Comparison of ENCODE assay signal across 8 cellular contexts in the genomic region with DNA sequence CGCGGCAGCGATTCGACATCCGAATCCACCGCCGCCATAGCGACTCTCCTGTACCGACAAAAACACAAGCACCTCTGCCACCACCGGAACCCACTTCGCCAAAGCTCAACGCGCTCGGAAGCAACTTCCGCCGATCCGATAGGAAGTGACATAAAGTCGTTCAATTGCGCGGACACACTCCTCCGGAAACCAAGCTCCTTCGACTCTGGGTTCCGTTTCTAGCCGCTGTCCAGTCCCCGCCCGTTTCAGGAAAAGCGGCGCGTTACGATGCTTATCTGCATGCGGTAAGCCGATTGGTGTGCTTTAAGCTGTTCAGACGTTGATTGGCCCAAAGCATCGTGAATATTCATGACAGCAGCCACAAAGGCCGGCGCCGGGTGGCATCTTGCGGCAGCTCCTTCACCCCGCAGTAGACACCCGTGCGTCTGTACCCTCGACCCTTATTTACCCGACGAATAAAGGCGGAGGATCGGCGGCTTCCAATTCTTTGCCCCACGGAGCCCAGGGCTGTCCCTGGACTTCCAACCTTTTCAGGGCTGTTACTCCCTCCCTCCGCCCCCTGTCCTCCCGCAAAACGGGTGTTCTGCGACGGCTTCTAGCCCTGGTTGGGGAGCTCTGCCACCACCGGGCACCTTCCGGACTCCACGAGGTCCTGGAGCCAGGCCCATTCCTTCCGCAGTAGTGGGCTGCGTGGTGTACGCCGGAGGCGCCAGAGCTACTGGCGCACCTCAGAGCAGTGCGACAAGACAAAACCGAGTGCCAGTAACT. TPM values are rescaled to one million over a fixed set of nuclear protein-coding genes. Genes with fewer than 3 reads are reported as not detected.
DNase-seq lines count a peak whose midpoint lies in the region; ATAC-seq, FAIRE-seq and TF ChIP-seq lines count a peak whose summit lies in the region.

A gene with protein sequence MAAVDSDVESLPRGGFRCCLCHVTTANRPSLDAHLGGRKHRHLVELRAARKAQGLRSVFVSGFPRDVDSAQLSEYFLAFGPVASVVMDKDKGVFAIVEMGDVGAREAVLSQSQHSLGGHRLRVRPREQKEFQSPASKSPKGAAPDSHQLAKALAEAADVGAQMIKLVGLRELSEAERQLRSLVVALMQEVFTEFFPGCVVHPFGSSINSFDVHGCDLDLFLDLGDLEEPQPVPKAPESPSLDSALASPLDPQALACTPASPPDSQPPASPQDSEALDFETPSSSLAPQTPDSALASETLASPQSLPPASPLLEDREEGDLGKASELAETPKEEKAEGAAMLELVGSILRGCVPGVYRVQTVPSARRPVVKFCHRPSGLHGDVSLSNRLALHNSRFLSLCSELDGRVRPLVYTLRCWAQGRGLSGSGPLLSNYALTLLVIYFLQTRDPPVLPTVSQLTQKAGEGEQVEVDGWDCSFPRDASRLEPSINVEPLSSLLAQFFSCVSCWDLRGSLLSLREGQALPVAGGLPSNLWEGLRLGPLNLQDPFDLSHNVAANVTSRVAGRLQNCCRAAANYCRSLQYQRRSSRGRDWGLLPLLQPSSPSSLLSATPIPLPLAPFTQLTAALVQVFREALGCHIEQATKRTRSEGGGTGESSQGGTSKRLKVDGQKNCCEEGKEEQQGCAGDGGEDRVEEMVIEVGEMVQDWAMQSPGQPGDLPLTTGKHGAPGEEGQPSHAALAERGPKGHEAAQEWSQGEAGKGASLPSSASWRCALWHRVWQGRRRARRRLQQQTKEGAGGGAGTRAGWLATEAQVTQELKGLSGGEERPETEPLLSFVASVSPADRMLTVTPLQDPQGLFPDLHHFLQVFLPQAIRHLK (minus strand): TSS at position 76 of the 768 bp plus-strand sequence. CDS start 38 bp downstream, at position 38.

- peak; percentile 49 for FAIRE-seq in pancreas (lab: Jason Lieb, UNC)

- intact Hi-C loops in Right ventricle myocardium superior (cut with DNase I): no loop called here
- intact Hi-C loops in pancreas (cut with DNase I): no loop called here

- H3K36me3 ChIP-seq in pancreas (peaks cover 0 to 48% (median 20%) of the 10 kb centered on the region in 3 donors), tibial nerve (peaks cover 8 to 56% (median 14%) of the 10 kb centered on the region in 3 donors)

- WGBS in pancreas, 2 donors: 0% methylated on average over 64 of the region's 64 CpGs
- WGBS in tibial nerve, 2 donors: 0 to 1% methylated on average over 56 to 57 of the region's 64 CpGs

- peak; percentile 99 for DNase-seq in GM12864 (ENCODE audit: low read depth)
- peak; percentile 99 to 100 (median 99) for DNase-seq in NCI-H1417 (lab: John Stamatoyannopoulos, UW)
- peak; percentile 96 to 99 for DNase-seq in SW 1271 (lab: John Stamatoyannopoulos, UW)
- DNase-seq in activated naive CD8-positive, alpha-beta T cell treated with anti-CD3 and anti-CD28 coated beads, Interleukin-2, amount 50 U/mL, for 16 hours (ENCODE audit: low read depth, low spot score): peak; percentile 87
- peak; percentile 97 for DNase-seq in Right ventricle myocardium superior
- DNase-seq in pancreas: peak; percentile 90 to 97 (median 96)
- peak; percentile 93 to 96 for DNase-seq in tibial nerve (ENCODE audit: low spot score in 2 of 2)

- peak; percentile 66 to 96 for TF ChIP-seq POLR2A in tibial nerve (IDR thresholded peaks at IDR 0.05)

- TF ChIP-seq CTCF in GM12864 (IDR thresholded peaks at IDR 0.05; ENCODE audit: low read depth, low read length, missing control alignments) (no peak), pancreas (IDR thresholded peaks at IDR 0.05) (no peak), tibial nerve (IDR thresholded peaks at IDR 0.05) (peak in 2 of 5 experiments; percentile 7 to 41)

- H3K4me3 ChIP-seq in GM12864 (ENCODE audit: low read depth, low read length) (peak within 1 kb of the TSS; percentile 90), pancreas (peak within 1 kb of the TSS; percentile 39 to 77 (median 54)), tibial nerve (peak within 1 kb of the TSS; percentile 61 to 91 (median 70))

- H3K4me1 ChIP-seq in pancreas (peaks cover 8 to 23% (median 19%) of the 10 kb centered on the region in 3 donors), tibial nerve (peaks cover 0 to 49% (median 26%) of the 10 kb centered on the region in 4 donors)

- H3K27ac ChIP-seq in pancreas: peak within 1 kb of the TSS; percentile 81 to 93 (median 88)
- H3K27ac ChIP-seq in tibial nerve: peak within 1 kb of the TSS; percentile 94 to 99 (median 96)

- no peaks in the 10 kb centered on the region for H3K9me3 ChIP-seq in pancreas
- no peaks in the 10 kb centered on the region for H3K9me3 ChIP-seq in tibial nerve

- peak; percentile 73 to 98 for TF ChIP-seq EP300 in tibial nerve (IDR thresholded peaks at IDR 0.05)

- H3K27me3 ChIP-seq in pancreas: no peaks in the 10 kb centered on the region
- no peaks in the 10 kb centered on the region for H3K27me3 ChIP-seq in tibial nerve

- peak; percentile 93 for ATAC-seq in HG02759 (IDR thresholded peaks at IDR 0.05; ENCODE audit: unreplicated experiment)
- ATAC-seq in Right ventricle myocardium superior (ENCODE audit: poor library complexity): peak; percentile 96
- ATAC-seq in pancreas: peak; percentile 92 to 96 (median 93)

RNA-seq across cellular contexts. Expression of the gene that starts here (rescaled TPM):
- total RNA-seq in Right ventricle myocardium superior (14.7 TPM), pancreas (10 to 100 TPM; 12.0 to 20.3 (median 14.6) TPM), tibial nerve (10 to 100 TPM in 3 of 4 donors, 1 to 10 TPM in 1; 8.3 to 18.8 (median 14.2) TPM)
- 10 to 100 TPM; 24.6 to 33.4 TPM for polyA plus RNA-seq in pancreas

Comparison
In these comparisons a context has a peak if more than half of its experiments do, and no peak if none do; other contexts are left out.
1. Peak in every context shown above with its lines: DNase-seq, ATAC-seq, H3K4me3 ChIP-seq and H3K27ac ChIP-seq.